In the genomic region with DNA sequence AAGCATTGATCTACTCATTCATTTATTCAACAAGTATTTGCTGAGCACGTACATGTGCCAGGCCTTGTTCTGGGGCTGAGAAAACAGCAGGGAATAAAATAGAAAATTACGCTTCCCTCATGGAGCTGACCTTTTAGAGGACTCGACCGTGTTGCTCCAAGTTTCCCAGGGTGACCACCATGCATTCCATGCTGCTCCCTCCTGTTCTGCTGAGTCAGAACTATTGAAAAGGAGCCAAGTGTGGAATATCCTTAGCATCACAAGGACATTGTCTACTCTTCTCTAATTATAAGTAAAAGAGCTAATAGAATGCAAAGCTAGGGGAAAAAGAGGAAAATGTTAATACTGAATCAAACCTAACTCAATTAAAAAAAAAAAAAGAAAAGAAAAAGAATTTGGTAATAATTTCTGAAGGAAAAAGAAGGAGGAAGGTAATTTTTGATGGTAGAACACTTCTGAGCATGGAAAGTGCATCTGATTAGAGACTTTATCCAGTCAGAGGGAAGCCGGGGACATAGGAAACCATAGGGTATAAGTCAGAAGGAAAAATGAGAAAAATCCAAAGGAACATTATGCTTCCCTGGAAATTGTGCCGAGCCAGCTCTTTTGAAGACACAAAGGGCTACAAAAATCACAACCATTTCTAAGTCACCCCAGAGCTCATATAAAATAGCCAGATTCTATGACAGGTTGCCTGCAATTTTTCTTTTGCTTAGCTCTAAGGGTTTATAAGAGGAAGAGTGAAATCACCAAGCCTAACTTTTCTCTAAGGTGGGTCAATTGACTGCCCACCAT, we compare ENCODE assay signal across 22 cellular contexts.
"Had no signal": no experiment of that assay in that cellular context is flagged by ENCODE, and none has a peak within 500 bp of the region (broad histone marks: within the 10 kb centered on the region; RNA-seq: fewer than 3 reads in every experiment).

No MANE protein-coding gene starts in this region.

- H3K4me3 ChIP-seq: breast epithelium, esophagus squamous epithelium, mucosa of descending colon, suprapubic skin, transverse colon, uterus had no signal

- H3K27ac ChIP-seq: breast epithelium, esophagus squamous epithelium, neutrophil, suprapubic skin, transverse colon, uterus had no signal

- H3K9me3 ChIP-seq: uterus had no signal

- H3K4me1 ChIP-seq: breast epithelium, esophagus squamous epithelium, suprapubic skin, uterus had no signal

- FAIRE-seq: endothelial cell of umbilical vein had no signal

- ATAC-seq: activated CD4-positive, alpha-beta T cell treated with anti-CD3 and anti-CD28 coated beads for 36 hours; mucosa of descending colon; natural killer cell; stimulated activated naive CD8-positive, alpha-beta T cell treated with anti-CD3 and anti-CD28 coated beads, Interleukin-15, amount 100 ng/mL, for 72 hours; WTC11 had no signal

- DNase-seq: activated CD4-positive, alpha-beta T cell treated with anti-CD3 and anti-CD28 coated beads for 36 hours; activated CD4-positive, alpha-beta T cell treated with anti-CD3 and anti-CD28 coated beads, Interleukin-2, amount 50 U/mL, for 48 hours; activated gamma-delta T cell; amniotic stem cell; cerebellar nuclear complex; effector CD8-positive, alpha-beta T cell; esophagus squamous epithelium; foreskin fibroblast; mucosa of descending colon; natural killer cell; retina; stimulated activated CD4-positive, alpha-beta T cell treated with anti-CD3 and anti-CD28 coated beads, Interleukin-15, amount 100 ng/mL, for 24 hours; stimulated activated CD4-positive, alpha-beta T cell treated with anti-CD3 and anti-CD28 coated beads, Interleukin-2, amount 100 ng/mL, for 48 hours; stimulated activated naive CD8-positive, alpha-beta T cell treated with anti-CD3 and anti-CD28 coated beads, Interleukin-15, amount 100 ng/mL, for 72 hours; T-helper 2 cell; transverse colon; uterus had no signal
